2 cellular contexts compared by ENCODE assay signal in the genomic region with DNA sequence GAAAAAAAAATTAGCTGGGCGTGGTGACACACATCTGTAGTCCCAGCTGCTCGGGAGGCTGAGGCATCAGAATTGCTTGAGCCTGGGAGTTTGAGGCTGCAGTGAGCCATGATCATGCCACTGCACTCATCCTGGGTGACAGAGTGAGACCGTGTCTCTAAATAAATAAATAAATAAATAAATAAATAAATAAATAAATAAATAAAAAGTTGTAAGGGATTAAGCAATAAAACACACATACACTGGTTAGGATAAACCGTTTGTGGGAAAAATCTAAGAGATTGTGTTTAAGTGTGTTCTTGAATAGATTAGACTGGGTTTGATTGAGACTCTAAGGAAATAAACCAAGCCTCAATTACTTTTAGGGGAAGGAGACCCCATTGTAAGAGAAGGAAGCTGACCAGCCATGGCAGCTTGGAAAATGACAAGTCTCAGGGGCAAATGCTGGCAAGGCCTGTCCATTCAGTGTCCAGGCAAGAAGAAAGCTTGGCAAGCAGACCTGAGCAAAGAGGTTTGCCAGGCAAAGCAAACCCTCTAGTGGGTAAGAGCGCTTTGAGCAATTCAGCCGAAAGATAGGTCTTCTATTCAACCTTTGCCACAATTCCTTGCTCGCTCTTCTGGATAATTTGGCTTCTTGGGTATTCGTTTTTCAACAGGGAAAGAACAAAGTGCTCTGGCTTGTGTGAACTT.
TF ChIP-seq lines count a peak whose summit lies in the region.

No MANE protein-coding gene starts in this region.

TF ChIP-seq in liver, 16 proteins besides CTCF, POLR2A, EP300 and RAD21:
- TF ChIP-seq JUND (IDR thresholded peaks at IDR 0.05) (peak in 1 of 2 donors; percentile 12), NR2F2 (IDR thresholded peaks at IDR 0.05) (no peak), GABPA (IDR thresholded peaks at IDR 0.05 in 1 of 2, conservative IDR thresholded peaks at IDR 0.05 in 1 of 2) (no peak), HNF4A (conservative IDR thresholded peaks at IDR 0.05) (peak; percentile 32 to 45), YY1 (IDR thresholded peaks at IDR 0.05) (peak; percentile 20), HNF4G (IDR thresholded peaks at IDR 0.05) (no peak), RXRA (IDR thresholded peaks at IDR 0.05) (peak; percentile 71 to 79), SP1 (IDR thresholded peaks at IDR 0.05) (peak; percentile 71), TAF1 (conservative IDR thresholded peaks at IDR 0.05) (no peak), FOXA2 (IDR thresholded peaks at IDR 0.05) (no peak), EGR1 (IDR thresholded peaks at IDR 0.05; ENCODE audit: low read depth in 2 of 2) (no peak), FOXA1 (IDR thresholded peaks at IDR 0.05) (no peak)
- TF ChIP-seq, protein P1, sequence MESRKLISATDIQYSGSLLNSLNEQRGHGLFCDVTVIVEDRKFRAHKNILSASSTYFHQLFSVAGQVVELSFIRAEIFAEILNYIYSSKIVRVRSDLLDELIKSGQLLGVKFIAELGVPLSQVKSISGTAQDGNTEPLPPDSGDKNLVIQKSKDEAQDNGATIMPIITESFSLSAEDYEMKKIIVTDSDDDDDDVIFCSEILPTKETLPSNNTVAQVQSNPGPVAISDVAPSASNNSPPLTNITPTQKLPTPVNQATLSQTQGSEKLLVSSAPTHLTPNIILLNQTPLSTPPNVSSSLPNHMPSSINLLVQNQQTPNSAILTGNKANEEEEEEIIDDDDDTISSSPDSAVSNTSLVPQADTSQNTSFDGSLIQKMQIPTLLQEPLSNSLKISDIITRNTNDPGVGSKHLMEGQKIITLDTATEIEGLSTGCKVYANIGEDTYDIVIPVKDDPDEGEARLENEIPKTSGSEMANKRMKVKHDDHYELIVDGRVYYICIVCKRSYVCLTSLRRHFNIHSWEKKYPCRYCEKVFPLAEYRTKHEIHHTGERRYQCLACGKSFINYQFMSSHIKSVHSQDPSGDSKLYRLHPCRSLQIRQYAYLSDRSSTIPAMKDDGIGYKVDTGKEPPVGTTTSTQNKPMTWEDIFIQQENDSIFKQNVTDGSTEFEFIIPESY (IDR thresholded peaks at IDR 0.05), result no peak
- TF ChIP-seq, protein P2, sequence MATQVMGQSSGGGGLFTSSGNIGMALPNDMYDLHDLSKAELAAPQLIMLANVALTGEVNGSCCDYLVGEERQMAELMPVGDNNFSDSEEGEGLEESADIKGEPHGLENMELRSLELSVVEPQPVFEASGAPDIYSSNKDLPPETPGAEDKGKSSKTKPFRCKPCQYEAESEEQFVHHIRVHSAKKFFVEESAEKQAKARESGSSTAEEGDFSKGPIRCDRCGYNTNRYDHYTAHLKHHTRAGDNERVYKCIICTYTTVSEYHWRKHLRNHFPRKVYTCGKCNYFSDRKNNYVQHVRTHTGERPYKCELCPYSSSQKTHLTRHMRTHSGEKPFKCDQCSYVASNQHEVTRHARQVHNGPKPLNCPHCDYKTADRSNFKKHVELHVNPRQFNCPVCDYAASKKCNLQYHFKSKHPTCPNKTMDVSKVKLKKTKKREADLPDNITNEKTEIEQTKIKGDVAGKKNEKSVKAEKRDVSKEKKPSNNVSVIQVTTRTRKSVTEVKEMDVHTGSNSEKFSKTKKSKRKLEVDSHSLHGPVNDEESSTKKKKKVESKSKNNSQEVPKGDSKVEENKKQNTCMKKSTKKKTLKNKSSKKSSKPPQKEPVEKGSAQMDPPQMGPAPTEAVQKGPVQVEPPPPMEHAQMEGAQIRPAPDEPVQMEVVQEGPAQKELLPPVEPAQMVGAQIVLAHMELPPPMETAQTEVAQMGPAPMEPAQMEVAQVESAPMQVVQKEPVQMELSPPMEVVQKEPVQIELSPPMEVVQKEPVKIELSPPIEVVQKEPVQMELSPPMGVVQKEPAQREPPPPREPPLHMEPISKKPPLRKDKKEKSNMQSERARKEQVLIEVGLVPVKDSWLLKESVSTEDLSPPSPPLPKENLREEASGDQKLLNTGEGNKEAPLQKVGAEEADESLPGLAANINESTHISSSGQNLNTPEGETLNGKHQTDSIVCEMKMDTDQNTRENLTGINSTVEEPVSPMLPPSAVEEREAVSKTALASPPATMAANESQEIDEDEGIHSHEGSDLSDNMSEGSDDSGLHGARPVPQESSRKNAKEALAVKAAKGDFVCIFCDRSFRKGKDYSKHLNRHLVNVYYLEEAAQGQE (IDR thresholded peaks at IDR 0.05), result no peak
- TF ChIP-seq, protein P3, sequence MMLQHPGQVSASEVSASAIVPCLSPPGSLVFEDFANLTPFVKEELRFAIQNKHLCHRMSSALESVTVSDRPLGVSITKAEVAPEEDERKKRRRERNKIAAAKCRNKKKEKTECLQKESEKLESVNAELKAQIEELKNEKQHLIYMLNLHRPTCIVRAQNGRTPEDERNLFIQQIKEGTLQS (IDR thresholded peaks at IDR 0.05), result no peak
- TF ChIP-seq, protein P4, sequence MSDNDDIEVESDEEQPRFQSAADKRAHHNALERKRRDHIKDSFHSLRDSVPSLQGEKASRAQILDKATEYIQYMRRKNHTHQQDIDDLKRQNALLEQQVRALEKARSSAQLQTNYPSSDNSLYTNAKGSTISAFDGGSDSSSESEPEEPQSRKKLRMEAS (IDR thresholded peaks at IDR 0.05), result peak; percentile 6

TF ChIP-seq in HepG2, 621 proteins besides CTCF, POLR2A, EP300 and RAD21:
- TF ChIP-seq MXI1 (IDR thresholded peaks at IDR 0.05; ENCODE audit: borderline replicate concordance, low read depth, low read length) (no peak), NFATC3 (CRISPR knock-in tag; IDR thresholded peaks at IDR 0.05) (no peak), ZBTB8A (CRISPR knock-in tag; IDR thresholded peaks at IDR 0.05; ENCODE audit: borderline replicate concordance, low read depth) (no peak), DPF2 (CRISPR knock-in tag; IDR thresholded peaks at IDR 0.05; ENCODE audit: borderline replicate concordance, low read depth) (no peak), ISX (CRISPR knock-in tag; conservative IDR thresholded peaks at IDR 0.05) (no peak), ZNF224 (CRISPR knock-in tag; IDR thresholded peaks at IDR 0.05) (no peak), ZNF329 (CRISPR knock-in tag; IDR thresholded peaks at IDR 0.05; ENCODE audit: low read depth) (no peak), MED8 (CRISPR knock-in tag; IDR thresholded peaks at IDR 0.05; ENCODE audit: insufficient replicate concordance) (no peak), RXRA (CRISPR knock-in tag; IDR thresholded peaks at IDR 0.05) (no peak), ZSCAN21 (CRISPR knock-in tag; IDR thresholded peaks at IDR 0.05; ENCODE audit: borderline replicate concordance) (no peak), ZNF44 (CRISPR knock-in tag; IDR thresholded peaks at IDR 0.05) (no peak), ZFX (CRISPR knock-in tag; IDR thresholded peaks at IDR 0.05; ENCODE audit: low read depth) (no peak), ZNF747 (CRISPR knock-in tag; IDR thresholded peaks at IDR 0.05; ENCODE audit: borderline replicate concordance) (no peak), ZNF350 (CRISPR knock-in tag; IDR thresholded peaks at IDR 0.05; ENCODE audit: borderline replicate concordance, low read depth) (no peak), TARDBP (CRISPR knock-in tag; IDR thresholded peaks at IDR 0.05) (no peak), NCOA2 (CRISPR knock-in tag; IDR thresholded peaks at IDR 0.05) (no peak)
- TF ChIP-seq, protein P5, sequence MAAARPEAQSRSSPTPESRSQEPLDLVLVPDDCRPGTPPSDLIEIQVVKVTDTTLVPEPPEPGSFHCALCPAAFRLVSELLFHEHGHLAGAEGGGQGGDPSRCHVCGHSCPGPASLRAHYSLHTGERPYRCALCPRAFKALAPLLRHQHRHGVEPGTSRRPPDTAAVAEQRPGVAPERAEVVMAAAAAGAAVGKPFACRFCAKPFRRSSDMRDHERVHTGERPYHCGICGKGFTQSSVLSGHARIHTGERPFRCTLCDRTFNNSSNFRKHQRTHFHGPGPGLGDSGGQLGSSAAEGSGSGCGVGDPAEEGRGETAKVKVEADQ (CRISPR knock-in tag; IDR thresholded peaks at IDR 0.05; ENCODE audit: borderline replicate concordance), result no peak
- TF ChIP-seq, protein P6, sequence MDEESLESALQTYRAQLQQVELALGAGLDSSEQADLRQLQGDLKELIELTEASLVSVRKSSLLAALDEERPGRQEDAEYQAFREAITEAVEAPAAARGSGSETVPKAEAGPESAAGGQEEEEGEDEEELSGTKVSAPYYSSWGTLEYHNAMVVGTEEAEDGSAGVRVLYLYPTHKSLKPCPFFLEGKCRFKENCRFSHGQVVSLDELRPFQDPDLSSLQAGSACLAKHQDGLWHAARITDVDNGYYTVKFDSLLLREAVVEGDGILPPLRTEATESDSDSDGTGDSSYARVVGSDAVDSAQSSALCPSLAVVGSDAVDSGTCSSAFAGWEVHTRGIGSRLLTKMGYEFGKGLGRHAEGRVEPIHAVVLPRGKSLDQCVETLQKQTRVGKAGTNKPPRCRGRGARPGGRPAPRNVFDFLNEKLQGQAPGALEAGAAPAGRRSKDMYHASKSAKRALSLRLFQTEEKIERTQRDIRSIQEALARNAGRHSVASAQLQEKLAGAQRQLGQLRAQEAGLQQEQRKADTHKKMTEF (CRISPR knock-in tag; IDR thresholded peaks at IDR 0.05), result no peak
- TF ChIP-seq, protein P7, sequence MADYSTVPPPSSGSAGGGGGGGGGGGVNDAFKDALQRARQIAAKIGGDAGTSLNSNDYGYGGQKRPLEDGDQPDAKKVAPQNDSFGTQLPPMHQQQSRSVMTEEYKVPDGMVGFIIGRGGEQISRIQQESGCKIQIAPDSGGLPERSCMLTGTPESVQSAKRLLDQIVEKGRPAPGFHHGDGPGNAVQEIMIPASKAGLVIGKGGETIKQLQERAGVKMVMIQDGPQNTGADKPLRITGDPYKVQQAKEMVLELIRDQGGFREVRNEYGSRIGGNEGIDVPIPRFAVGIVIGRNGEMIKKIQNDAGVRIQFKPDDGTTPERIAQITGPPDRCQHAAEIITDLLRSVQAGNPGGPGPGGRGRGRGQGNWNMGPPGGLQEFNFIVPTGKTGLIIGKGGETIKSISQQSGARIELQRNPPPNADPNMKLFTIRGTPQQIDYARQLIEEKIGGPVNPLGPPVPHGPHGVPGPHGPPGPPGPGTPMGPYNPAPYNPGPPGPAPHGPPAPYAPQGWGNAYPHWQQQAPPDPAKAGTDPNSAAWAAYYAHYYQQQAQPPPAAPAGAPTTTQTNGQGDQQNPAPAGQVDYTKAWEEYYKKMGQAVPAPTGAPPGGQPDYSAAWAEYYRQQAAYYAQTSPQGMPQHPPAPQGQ (CRISPR knock-in tag; IDR thresholded peaks at IDR 0.05; ENCODE audit: borderline replicate concordance), result no peak
- TF ChIP-seq, protein P8, sequence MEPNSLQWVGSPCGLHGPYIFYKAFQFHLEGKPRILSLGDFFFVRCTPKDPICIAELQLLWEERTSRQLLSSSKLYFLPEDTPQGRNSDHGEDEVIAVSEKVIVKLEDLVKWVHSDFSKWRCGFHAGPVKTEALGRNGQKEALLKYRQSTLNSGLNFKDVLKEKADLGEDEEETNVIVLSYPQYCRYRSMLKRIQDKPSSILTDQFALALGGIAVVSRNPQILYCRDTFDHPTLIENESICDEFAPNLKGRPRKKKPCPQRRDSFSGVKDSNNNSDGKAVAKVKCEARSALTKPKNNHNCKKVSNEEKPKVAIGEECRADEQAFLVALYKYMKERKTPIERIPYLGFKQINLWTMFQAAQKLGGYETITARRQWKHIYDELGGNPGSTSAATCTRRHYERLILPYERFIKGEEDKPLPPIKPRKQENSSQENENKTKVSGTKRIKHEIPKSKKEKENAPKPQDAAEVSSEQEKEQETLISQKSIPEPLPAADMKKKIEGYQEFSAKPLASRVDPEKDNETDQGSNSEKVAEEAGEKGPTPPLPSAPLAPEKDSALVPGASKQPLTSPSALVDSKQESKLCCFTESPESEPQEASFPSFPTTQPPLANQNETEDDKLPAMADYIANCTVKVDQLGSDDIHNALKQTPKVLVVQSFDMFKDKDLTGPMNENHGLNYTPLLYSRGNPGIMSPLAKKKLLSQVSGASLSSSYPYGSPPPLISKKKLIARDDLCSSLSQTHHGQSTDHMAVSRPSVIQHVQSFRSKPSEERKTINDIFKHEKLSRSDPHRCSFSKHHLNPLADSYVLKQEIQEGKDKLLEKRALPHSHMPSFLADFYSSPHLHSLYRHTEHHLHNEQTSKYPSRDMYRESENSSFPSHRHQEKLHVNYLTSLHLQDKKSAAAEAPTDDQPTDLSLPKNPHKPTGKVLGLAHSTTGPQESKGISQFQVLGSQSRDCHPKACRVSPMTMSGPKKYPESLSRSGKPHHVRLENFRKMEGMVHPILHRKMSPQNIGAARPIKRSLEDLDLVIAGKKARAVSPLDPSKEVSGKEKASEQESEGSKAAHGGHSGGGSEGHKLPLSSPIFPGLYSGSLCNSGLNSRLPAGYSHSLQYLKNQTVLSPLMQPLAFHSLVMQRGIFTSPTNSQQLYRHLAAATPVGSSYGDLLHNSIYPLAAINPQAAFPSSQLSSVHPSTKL (CRISPR knock-in tag; IDR thresholded peaks at IDR 0.05), result no peak
